ENCODE assay signal across 18 cellular contexts in genomic region chr14:105146976-105147700, GRCh38. TPM values are rescaled to one million over a fixed set of nuclear protein-coding genes. Genes with fewer than 3 reads are reported as not detected.
DNase-seq lines count a peak whose midpoint lies in the region; ATAC-seq and TF ChIP-seq lines count a peak whose summit lies in the region.
"Had no signal": no experiment of that assay in that cellular context is flagged by ENCODE, and none has a peak within 500 bp of the region (broad histone marks: within the 10 kb centered on the region; RNA-seq: fewer than 3 reads in every experiment).

No MANE protein-coding gene starts in this region.

- H3K36me3 ChIP-seq in neuronal stem cell (replicated peaks in 1 of 2; ENCODE audit: control insufficient read depth in 2 of 2, insufficient read depth in 2 of 2, low read length in 2 of 2) (no peaks in the 10 kb centered on the region), PC-3 (ENCODE audit: low read depth, low read length) (no peaks in the 10 kb centered on the region)

- peaks cover 0 to 1% of the 10 kb centered on the region in 2 donors for H3K9me3 ChIP-seq in neuronal stem cell (replicated peaks in 1 of 2; ENCODE audit: control insufficient read depth in 2 of 2, insufficient read depth in 1 of 2, low read depth in 1 of 2, low read length in 2 of 2)
- no peaks in the 10 kb centered on the region for H3K9me3 ChIP-seq in PC-3 (ENCODE audit: low read length)
- H3K9me3 ChIP-seq: SJSA1 had no signal

- H3K4me2 ChIP-seq in neuronal stem cell (ENCODE audit: insufficient read depth, low read length, poor library complexity, severe bottlenecking) (no peak overlapping the region), PC-3 (ENCODE audit: low read length) (no peak overlapping the region)

- H3K4me1 ChIP-seq in neuronal stem cell (ENCODE audit: control insufficient read depth in 2 of 2, insufficient read depth in 1 of 2, low read depth in 1 of 2, low read length in 2 of 2) (no peaks in the 10 kb centered on the region), PC-3 (ENCODE audit: insufficient read depth, low read length) (no peaks in the 10 kb centered on the region), foreskin keratinocyte (no peaks in the 10 kb centered on the region)
- H3K4me1 ChIP-seq: SJSA1 had no signal

- H3K9ac ChIP-seq in neuronal stem cell (ENCODE audit: low read depth, low read length, poor library complexity) (peak overlapping the region; percentile 21), PC-3 (ENCODE audit: low read length) (no peak overlapping the region)

- H4K91ac ChIP-seq in neuronal stem cell (ENCODE audit: low read depth, low read length, poor library complexity) = no peak overlapping the region

- H2BK5ac ChIP-seq in neuronal stem cell (ENCODE audit: low read length) = no peak overlapping the region

- no TSS peak for BruUV-seq in PC-3 (replicated peaks; lab: Mats Ljungman, UMichigan)

- H3K4ac ChIP-seq in neuronal stem cell (ENCODE audit: low read length) = no peak overlapping the region

- POLR2A ChIA-PET in PC-3 (lab: Charles Lee; ENCODE audit: unreplicated experiment) = no interaction called here

- peak overlapping the region in 1 of 2 donors; percentile 29 for H3K4me3 ChIP-seq in neuronal stem cell (ENCODE audit: low read length in 2 of 2)
- H3K4me3 ChIP-seq in PC-3 (ENCODE audit: low read length) = no peak overlapping the region
- H3K4me3 ChIP-seq: SJSA1 had no signal

- H2BK15ac ChIP-seq in neuronal stem cell (ENCODE audit: low read length) = no peak overlapping the region

- DNase-seq in activated CD4-positive, CD25-positive, alpha-beta regulatory T cell treated with anti-CD3 and anti-CD28 coated beads, Interleukin-2, amount 50 U/mL, for 72 hours = peak; percentile 24
- DNase-seq in activated CD4-positive, CD25-positive, alpha-beta regulatory T cell (lab: John Stamatoyannopoulos, UW) = no peak
- peak; percentile 24 for DNase-seq in 8988T
- peak; percentile 85 for DNase-seq in chondrocyte (ENCODE audit: low spot score)
- DNase-seq in neuronal stem cell (ENCODE audit: low spot score) = no peak
- no peak for DNase-seq in PC-3
- DNase-seq in foreskin keratinocyte = no peak
- DNase-seq in stimulated activated naive B cell treated with anti-CD40 and anti-IgM and Interleukin-4, amounts not matched to agents 10 μg/mL and 1 μg/mL and 100 μg/mL, for 72 hours = no peak
- DNase-seq: DMS79; NCI-H187; NCI-H2171; NCI-H446; NK-92 treated with Interleukin-12 subunit alpha and Interleukin-12 subunit beta, amount 100 ng/mL, for 24 hours had no signal

- intact Hi-C loops in PC-3 (cut with micrococcal nuclease) = no loop called here

- peak overlapping the region; percentile 91 for H3K23ac ChIP-seq in neuronal stem cell (ENCODE audit: low read depth, low read length, poor library complexity)

- TF ChIP-seq CTCF in chondrocyte (IDR thresholded peaks at IDR 0.05) (no peak), PC-3 (conservative IDR thresholded peaks at IDR 0.05; ENCODE audit: low read depth, low read length) (no peak), foreskin keratinocyte (conservative IDR thresholded peaks at IDR 0.05) (no peak)

- WGBS in neuronal stem cell (ENCODE audit: extremely low coverage in 2 of 2, insufficient read length in 2 of 2, insufficient replicate concordance in 1 of 2), 2 donors = no CpG with 5 or more reads among the region's 22 CpGs

- H3K14ac ChIP-seq in neuronal stem cell (ENCODE audit: low read length) = peak overlapping the region; percentile 71

- H3K27ac ChIP-seq in neuronal stem cell (replicated peaks; ENCODE audit: low read length) (no peak overlapping the region), PC-3 (ENCODE audit: low read length) (no peak overlapping the region), foreskin keratinocyte (no peak overlapping the region)
- H3K27ac ChIP-seq: 22Rv1, SJSA1 had no signal

- H3K18ac ChIP-seq in neuronal stem cell (ENCODE audit: low read length) = peak overlapping the region; percentile 64

- H3K9me2 ChIP-seq in PC-3 (replicated peaks; ENCODE audit: low read length) = no peaks in the 10 kb centered on the region

- no peak overlapping the region for H4K8ac ChIP-seq in neuronal stem cell (ENCODE audit: low read depth, low read length)

- H3F3A ChIP-seq in PC-3 (ENCODE audit: low read length, unreplicated experiment) = no peaks in the 10 kb centered on the region

- peaks cover 5% of the 10 kb centered on the region for H3K36me3 Mint-ChIP-seq in chondrocyte (ENCODE audit: low read depth)
- H3K36me3 Mint-ChIP-seq in stimulated activated naive B cell treated with anti-CD40 and anti-IgM and Interleukin-4, amounts not matched to agents 10 μg/mL and 1 μg/mL and 100 μg/mL, for 72 hours = no peaks in the 10 kb centered on the region
- H3K36me3 Mint-ChIP-seq: CD8-positive, alpha-beta T cell had no signal

- H2AFZ ChIP-seq in neuronal stem cell (ENCODE audit: low read length) (no peak overlapping the region), PC-3 (ENCODE audit: low read length) (no peak overlapping the region)

- no peaks in the 10 kb centered on the region for H3K9me3 Mint-ChIP-seq in chondrocyte (ENCODE audit: low read depth)
- no peaks in the 10 kb centered on the region for H3K9me3 Mint-ChIP-seq in stimulated activated naive B cell treated with anti-CD40 and anti-IgM and Interleukin-4, amounts not matched to agents 10 μg/mL and 1 μg/mL and 100 μg/mL, for 72 hours
- H3K9me3 Mint-ChIP-seq: CD8-positive, alpha-beta T cell had no signal

- H3K27me3 Mint-ChIP-seq in chondrocyte (ENCODE audit: low read depth) = no peaks in the 10 kb centered on the region
- no peaks in the 10 kb centered on the region for H3K27me3 Mint-ChIP-seq in stimulated activated naive B cell treated with anti-CD40 and anti-IgM and Interleukin-4, amounts not matched to agents 10 μg/mL and 1 μg/mL and 100 μg/mL, for 72 hours

- no peaks in the 10 kb centered on the region for H4K20me1 ChIP-seq in PC-3 (ENCODE audit: low read length)

- ATAC-seq in PC-3 (no peak), foreskin keratinocyte (no peak)
- ATAC-seq in stimulated activated naive B cell treated with anti-CD40 and anti-IgM and Interleukin-4, amounts not matched to agents 10 μg/mL and 1 μg/mL and 100 μg/mL, for 72 hours (replicated peaks) = no peak
- ATAC-seq: CD8-positive, alpha-beta T cell; HCT116 had no signal

- H3K27me3 ChIP-seq in neuronal stem cell (ENCODE audit: control insufficient read depth in 3 of 3, insufficient read depth in 3 of 3, low read depth in 1 of 3, low read length in 3 of 3) (no peaks in the 10 kb centered on the region), PC-3 (ENCODE audit: low read length) (no peaks in the 10 kb centered on the region), foreskin keratinocyte (no peaks in the 10 kb centered on the region)
- H3K27me3 ChIP-seq: SJSA1 had no signal

- H2BK12ac ChIP-seq in neuronal stem cell (ENCODE audit: low read length) = no peak overlapping the region

- H3K79me1 ChIP-seq in neuronal stem cell (ENCODE audit: low read depth, low read length) = peaks cover 4% of the 10 kb centered on the region

- CTCF ChIA-PET in PC-3 (lab: Charles Lee) = no interaction called here

- no peaks in the 10 kb centered on the region for H3K79me2 ChIP-seq in PC-3 (ENCODE audit: low read length)

- peak overlapping the region; percentile 81 for H2AK5ac ChIP-seq in neuronal stem cell (ENCODE audit: low read depth, low read length)

- no peaks in the 10 kb centered on the region for H3K4me1 Mint-ChIP-seq in chondrocyte (ENCODE audit: low read depth)
- no peaks in the 10 kb centered on the region for H3K4me1 Mint-ChIP-seq in stimulated activated naive B cell treated with anti-CD40 and anti-IgM and Interleukin-4, amounts not matched to agents 10 μg/mL and 1 μg/mL and 100 μg/mL, for 72 hours

- H3K27ac Mint-ChIP-seq in chondrocyte (ENCODE audit: unreplicated experiment) = no peak overlapping the region
- H3K27ac Mint-ChIP-seq in stimulated activated naive B cell treated with anti-CD40 and anti-IgM and Interleukin-4, amounts not matched to agents 10 μg/mL and 1 μg/mL and 100 μg/mL, for 72 hours = no peak overlapping the region
- H3K27ac Mint-ChIP-seq: CD8-positive, alpha-beta T cell had no signal

- no peak overlapping the region for H3K4me3 Mint-ChIP-seq in chondrocyte (ENCODE audit: unreplicated experiment)
- H3K4me3 Mint-ChIP-seq in stimulated activated naive B cell treated with anti-CD40 and anti-IgM and Interleukin-4, amounts not matched to agents 10 μg/mL and 1 μg/mL and 100 μg/mL, for 72 hours = no peak overlapping the region
- H3K4me3 Mint-ChIP-seq: CD8-positive, alpha-beta T cell had no signal

- H2BK120ac ChIP-seq in neuronal stem cell (ENCODE audit: low read depth, low read length) = no peak overlapping the region

RNA-seq across cellular contexts. Expression of gene JAG2, which starts 21.4 kb away (rescaled TPM):
- total RNA-seq in chondrocyte (8.3 to 18.2 TPM (median 16.8 TPM) in 3 replicates), PC-3 (2014; rRNA removed) (57.1 and 59.3 TPM in 2 replicates), foreskin keratinocyte (27.4 and 45.2 TPM in 2 replicates)
- polyA plus RNA-seq in neuronal stem cell (2013, experiment 1 of 2) = 5.2 TPM
- 4.9 TPM for polyA plus RNA-seq in neuronal stem cell (2013, experiment 2 of 2)
- 23.0 and 30.8 TPM in 2 replicates for polyA plus RNA-seq in foreskin keratinocyte
- total RNA-seq: RPMI7951 had no signal

RNA-seq across cellular contexts. Expression of gene NUDT14, which starts 34.0 kb away (rescaled TPM):
- 13.7 to 37.4 TPM (median 35.0 TPM) in 3 replicates for total RNA-seq in chondrocyte
- 21.6 TPM for polyA plus RNA-seq in neuronal stem cell (2013, experiment 1 of 2)
- 21.9 TPM for polyA plus RNA-seq in neuronal stem cell (2013, experiment 2 of 2)
- total RNA-seq in PC-3 (2014; rRNA removed) = 50.8 and 82.1 TPM in 2 replicates
- 30.3 and 31.8 TPM in 2 replicates for total RNA-seq in foreskin keratinocyte
- polyA plus RNA-seq in foreskin keratinocyte = 43.7 and 44.3 TPM in 2 replicates

Comparison
In these comparisons a context has a peak if more than half of its experiments do, and no peak if none do; other contexts are left out.
1. DNase-seq: peak in activated CD4-positive, CD25-positive, alpha-beta regulatory T cell treated with anti-CD3 and anti-CD28 coated beads, Interleukin-2, amount 50 U/mL, for 72 hours (single experiment), 8988T (single experiment) and chondrocyte (single experiment); none in activated CD4-positive, CD25-positive, alpha-beta regulatory T cell (0 of 4), neuronal stem cell (single experiment), PC-3 (single experiment), foreskin keratinocyte (0 of 2) and stimulated activated naive B cell treated with anti-CD40 and anti-IgM and Interleukin-4, amounts not matched to agents 10 μg/mL and 1 μg/mL and 100 μg/mL, for 72 hours (single experiment).